In the genomic region with DNA sequence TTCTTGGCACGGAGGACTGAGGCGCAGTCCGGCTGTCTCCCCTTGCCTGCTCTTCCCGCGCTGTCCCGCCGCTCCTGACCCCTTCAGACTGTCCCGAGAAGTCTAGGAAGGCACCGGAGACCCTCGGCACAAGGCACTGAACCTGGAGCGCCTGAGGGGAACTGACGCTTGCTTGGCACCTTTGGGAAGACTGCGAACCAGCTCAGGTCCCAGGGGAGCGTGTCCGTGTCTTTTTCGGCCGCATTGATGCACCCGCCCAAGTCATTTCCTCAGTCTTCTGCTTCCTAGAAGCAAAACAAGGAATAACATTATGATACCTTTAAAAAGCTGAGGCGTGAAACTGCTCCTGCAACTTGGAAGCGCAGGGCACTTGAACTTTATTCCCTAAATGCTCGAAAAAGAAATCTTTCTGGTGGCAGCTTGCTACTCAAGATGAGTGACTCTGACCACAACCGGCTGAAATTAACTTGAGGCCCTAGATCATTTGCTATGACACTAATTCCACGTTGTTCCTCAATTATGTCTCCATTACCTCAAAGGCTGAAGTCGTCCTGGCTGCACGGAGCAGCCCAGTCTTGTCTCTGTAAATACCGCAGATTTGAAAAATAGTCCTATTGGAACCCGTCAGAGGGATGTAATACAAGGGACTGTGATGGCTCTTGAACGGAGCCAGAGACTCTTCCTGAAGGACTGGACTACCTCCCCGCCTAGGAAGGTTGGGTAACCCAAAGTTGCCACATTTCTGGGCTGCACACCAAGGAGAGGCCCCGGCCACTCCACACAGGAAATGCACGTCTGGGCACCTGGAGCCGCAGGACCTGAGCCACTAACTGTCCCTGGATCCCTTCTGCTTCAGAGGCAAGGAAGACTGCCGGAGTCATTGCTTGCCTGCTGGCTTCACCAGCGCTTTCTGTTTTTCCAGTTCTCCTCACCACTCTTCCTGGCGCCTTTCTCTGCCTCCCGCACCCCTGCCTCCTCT, we compare ENCODE assay signal across 1 cellular context.
TF ChIP-seq lines count a peak whose summit lies in the region.

No MANE protein-coding gene starts in this region.

TF ChIP-seq in K562, 482 proteins besides CTCF, POLR2A, EP300 and RAD21 (continued from another document):
- TF ChIP-seq, protein P1, sequence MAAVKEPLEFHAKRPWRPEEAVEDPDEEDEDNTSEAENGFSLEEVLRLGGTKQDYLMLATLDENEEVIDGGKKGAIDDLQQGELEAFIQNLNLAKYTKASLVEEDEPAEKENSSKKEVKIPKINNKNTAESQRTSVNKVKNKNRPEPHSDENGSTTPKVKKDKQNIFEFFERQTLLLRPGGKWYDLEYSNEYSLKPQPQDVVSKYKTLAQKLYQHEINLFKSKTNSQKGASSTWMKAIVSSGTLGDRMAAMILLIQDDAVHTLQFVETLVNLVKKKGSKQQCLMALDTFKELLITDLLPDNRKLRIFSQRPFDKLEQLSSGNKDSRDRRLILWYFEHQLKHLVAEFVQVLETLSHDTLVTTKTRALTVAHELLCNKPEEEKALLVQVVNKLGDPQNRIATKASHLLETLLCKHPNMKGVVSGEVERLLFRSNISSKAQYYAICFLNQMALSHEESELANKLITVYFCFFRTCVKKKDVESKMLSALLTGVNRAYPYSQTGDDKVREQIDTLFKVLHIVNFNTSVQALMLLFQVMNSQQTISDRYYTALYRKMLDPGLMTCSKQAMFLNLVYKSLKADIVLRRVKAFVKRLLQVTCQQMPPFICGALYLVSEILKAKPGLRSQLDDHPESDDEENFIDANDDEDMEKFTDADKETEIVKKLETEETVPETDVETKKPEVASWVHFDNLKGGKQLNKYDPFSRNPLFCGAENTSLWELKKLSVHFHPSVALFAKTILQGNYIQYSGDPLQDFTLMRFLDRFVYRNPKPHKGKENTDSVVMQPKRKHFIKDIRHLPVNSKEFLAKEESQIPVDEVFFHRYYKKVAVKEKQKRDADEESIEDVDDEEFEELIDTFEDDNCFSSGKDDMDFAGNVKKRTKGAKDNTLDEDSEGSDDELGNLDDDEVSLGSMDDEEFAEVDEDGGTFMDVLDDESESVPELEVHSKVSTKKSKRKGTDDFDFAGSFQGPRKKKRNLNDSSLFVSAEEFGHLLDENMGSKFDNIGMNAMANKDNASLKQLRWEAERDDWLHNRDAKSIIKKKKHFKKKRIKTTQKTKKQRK (IDR thresholded peaks at IDR 0.05; ENCODE audit: borderline replicate concordance, low read depth, low read length) = no peak
- TF ChIP-seq, protein P2, sequence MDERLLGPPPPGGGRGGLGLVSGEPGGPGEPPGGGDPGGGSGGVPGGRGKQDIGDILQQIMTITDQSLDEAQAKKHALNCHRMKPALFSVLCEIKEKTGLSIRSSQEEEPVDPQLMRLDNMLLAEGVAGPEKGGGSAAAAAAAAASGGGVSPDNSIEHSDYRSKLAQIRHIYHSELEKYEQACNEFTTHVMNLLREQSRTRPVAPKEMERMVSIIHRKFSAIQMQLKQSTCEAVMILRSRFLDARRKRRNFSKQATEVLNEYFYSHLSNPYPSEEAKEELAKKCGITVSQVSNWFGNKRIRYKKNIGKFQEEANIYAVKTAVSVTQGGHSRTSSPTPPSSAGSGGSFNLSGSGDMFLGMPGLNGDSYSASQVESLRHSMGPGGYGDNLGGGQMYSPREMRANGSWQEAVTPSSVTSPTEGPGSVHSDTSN (CRISPR knock-in tag; IDR thresholded peaks at IDR 0.05; ENCODE audit: low read depth) = no peak
- TF ChIP-seq, protein P2 (tag; conservative IDR thresholded peaks at IDR 0.05; ENCODE audit: low read depth) = no peak
